ENCODE assay signal across 21 cellular contexts in the genomic region with DNA sequence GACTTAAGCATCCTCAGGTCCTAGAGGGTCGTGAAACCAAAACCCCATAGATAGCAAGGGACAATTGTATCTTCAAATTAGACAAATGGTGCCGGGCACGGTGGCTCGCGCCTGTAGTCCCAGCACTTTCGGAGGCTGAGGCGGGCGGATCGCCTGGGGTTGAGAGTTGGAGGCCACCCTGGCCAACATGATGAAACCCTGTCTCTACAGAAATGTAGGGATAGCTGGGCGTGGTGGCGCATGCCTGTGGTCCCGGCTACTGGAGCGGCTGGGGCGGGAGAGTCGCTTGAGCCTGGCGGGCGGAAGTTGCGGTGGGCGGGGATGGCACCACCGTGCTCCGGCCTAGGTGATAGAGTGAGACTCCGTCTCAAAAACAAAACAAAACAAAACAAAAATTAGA.
"Had no signal": no experiment of that assay in that cellular context is flagged by ENCODE, and none has a peak within 500 bp of the region (broad histone marks: within the 10 kb centered on the region; RNA-seq: fewer than 3 reads in every experiment).

No MANE protein-coding gene starts in this region.

- H3K27me3 ChIP-seq: SJCRH30 had no signal

- H3K4me1 ChIP-seq: SJCRH30 had no signal

- H3K4me3 Mint-ChIP-seq: IgD-negative memory B cell had no signal

- H3K27ac ChIP-seq: HL-60, RWPE1, SJCRH30 had no signal

- H3K27ac Mint-ChIP-seq: IgD-negative memory B cell had no signal

- H3K36me3 ChIP-seq: SJCRH30 had no signal

- H3K9me3 ChIP-seq: SJCRH30 had no signal

- H3K4me3 ChIP-seq: SJCRH30 had no signal

- H3K36me3 Mint-ChIP-seq: IgD-negative memory B cell had no signal

- DNase-seq: KBM-7, NCI-H1092, NCI-H1105 treated with DMSO at 0.1 percent for 48 hours, NCI-H1417 treated with DMSO at 0.1 percent for 48 hours, NCI-H146, NCI-H187, NCI-H2029, NCI-H2081 treated with DMSO at 0.1 percent for 48 hours, NCI-H2171, NCI-H226, NCI-H446, NCI-H510A, NCI-H524 treated with DMSO at 0.1 percent for 48 hours, NCI-H69, NCI-H774, SHP77 treated with DMSO at 0.1 percent for 48 hours, SJCRH30 had no signal

- FAIRE-seq: HTR-8/SVneo had no signal

- H3K4me1 Mint-ChIP-seq: IgD-negative memory B cell had no signal

- H3K27me3 Mint-ChIP-seq: IgD-negative memory B cell had no signal
